ENCODE assay signal across 1 cellular context in genomic region chr17:30970757-30971567, GRCh38.
TF ChIP-seq lines count a peak whose summit lies in the region.

A gene with protein sequence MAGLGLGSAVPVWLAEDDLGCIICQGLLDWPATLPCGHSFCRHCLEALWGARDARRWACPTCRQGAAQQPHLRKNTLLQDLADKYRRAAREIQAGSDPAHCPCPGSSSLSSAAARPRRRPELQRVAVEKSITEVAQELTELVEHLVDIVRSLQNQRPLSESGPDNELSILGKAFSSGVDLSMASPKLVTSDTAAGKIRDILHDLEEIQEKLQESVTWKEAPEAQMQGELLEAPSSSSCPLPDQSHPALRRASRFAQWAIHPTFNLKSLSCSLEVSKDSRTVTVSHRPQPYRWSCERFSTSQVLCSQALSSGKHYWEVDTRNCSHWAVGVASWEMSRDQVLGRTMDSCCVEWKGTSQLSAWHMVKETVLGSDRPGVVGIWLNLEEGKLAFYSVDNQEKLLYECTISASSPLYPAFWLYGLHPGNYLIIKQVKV (plus strand): TSS chr17:30971039. CDS start chr17:30971074, 35 bp downstream.

TF ChIP-seq in HEK293, 187 proteins besides CTCF, POLR2A, EP300 and RAD21 (continued from another document and continues in another):
- TF ChIP-seq, protein P1, sequence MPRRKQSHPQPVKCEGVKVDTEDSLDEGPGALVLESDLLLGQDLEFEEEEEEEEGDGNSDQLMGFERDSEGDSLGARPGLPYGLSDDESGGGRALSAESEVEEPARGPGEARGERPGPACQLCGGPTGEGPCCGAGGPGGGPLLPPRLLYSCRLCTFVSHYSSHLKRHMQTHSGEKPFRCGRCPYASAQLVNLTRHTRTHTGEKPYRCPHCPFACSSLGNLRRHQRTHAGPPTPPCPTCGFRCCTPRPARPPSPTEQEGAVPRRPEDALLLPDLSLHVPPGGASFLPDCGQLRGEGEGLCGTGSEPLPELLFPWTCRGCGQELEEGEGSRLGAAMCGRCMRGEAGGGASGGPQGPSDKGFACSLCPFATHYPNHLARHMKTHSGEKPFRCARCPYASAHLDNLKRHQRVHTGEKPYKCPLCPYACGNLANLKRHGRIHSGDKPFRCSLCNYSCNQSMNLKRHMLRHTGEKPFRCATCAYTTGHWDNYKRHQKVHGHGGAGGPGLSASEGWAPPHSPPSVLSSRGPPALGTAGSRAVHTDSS (tag by site-specific recombination; IDR thresholded peaks at IDR 0.05) = peak; percentile 62
- TF ChIP-seq ZNF19 (tag by site-specific recombination; IDR thresholded peaks at IDR 0.05; ENCODE audit: low read depth) = no peak
- peak; percentile 33; the same call in 1 of the 2 replicates for TF ChIP-seq ZNF501 (tag by site-specific recombination; IDR thresholded peaks at IDR 0.05)
- TF ChIP-seq ZNF292 (tag by site-specific recombination; IDR thresholded peaks at IDR 0.05; ENCODE audit: borderline replicate concordance, low read depth) = no peak
- TF ChIP-seq ZNF112 (tag by site-specific recombination; IDR thresholded peaks at IDR 0.05) = no peak
- no peak for TF ChIP-seq ZNF202 (tag by site-specific recombination; IDR thresholded peaks at IDR 0.05; ENCODE audit: borderline replicate concordance)
- TF ChIP-seq BCL11A (tag by site-specific recombination; IDR thresholded peaks at IDR 0.05; ENCODE audit: low read depth) = no peak; the same call in 1 of the 2 replicates
- TF ChIP-seq ZNF514 (tag by site-specific recombination; IDR thresholded peaks at IDR 0.05) = no peak
- no peak for TF ChIP-seq MYNN (tag by site-specific recombination; IDR thresholded peaks at IDR 0.05; ENCODE audit: borderline replicate concordance)
- TF ChIP-seq, protein P2, sequence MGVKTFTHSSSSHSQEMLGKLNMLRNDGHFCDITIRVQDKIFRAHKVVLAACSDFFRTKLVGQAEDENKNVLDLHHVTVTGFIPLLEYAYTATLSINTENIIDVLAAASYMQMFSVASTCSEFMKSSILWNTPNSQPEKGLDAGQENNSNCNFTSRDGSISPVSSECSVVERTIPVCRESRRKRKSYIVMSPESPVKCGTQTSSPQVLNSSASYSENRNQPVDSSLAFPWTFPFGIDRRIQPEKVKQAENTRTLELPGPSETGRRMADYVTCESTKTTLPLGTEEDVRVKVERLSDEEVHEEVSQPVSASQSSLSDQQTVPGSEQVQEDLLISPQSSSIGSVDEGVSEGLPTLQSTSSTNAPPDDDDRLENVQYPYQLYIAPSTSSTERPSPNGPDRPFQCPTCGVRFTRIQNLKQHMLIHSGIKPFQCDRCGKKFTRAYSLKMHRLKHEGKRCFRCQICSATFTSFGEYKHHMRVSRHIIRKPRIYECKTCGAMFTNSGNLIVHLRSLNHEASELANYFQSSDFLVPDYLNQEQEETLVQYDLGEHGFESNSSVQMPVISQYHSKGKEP (tag by site-specific recombination; IDR thresholded peaks at IDR 0.05) = 0 out of 2 replicates have a peak, but pooled peaks have one; percentile 24
- TF ChIP-seq ZNF561 (tag by site-specific recombination; IDR thresholded peaks at IDR 0.05; ENCODE audit: borderline replicate concordance) = peak; percentile 54; the same call in 1 of the 2 replicates
- peak; percentile 58; the same call in 1 of the 2 replicates for TF ChIP-seq ZBTB20 (tag by site-specific recombination; IDR thresholded peaks at IDR 0.05)
- 0 out of 2 replicates have a peak, but pooled peaks have one; percentile 19 for TF ChIP-seq WT1 (tag by site-specific recombination; IDR thresholded peaks at IDR 0.05)
- peak; percentile 8; the same call in 1 of the 2 replicates for TF ChIP-seq GLIS1 (tag by site-specific recombination; IDR thresholded peaks at IDR 0.05)
- TF ChIP-seq, protein P3, sequence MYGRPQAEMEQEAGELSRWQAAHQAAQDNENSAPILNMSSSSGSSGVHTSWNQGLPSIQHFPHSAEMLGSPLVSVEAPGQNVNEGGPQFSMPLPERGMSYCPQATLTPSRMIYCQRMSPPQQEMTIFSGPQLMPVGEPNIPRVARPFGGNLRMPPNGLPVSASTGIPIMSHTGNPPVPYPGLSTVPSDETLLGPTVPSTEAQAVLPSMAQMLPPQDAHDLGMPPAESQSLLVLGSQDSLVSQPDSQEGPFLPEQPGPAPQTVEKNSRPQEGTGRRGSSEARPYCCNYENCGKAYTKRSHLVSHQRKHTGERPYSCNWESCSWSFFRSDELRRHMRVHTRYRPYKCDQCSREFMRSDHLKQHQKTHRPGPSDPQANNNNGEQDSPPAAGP (tag by site-specific recombination; IDR thresholded peaks at IDR 0.05) = no peak
- no peak for TF ChIP-seq ZNF776 (tag by site-specific recombination; IDR thresholded peaks at IDR 0.05; ENCODE audit: borderline replicate concordance)
- TF ChIP-seq ZNF610 (tag by site-specific recombination; IDR thresholded peaks at IDR 0.05; ENCODE audit: borderline replicate concordance) = no peak
- TF ChIP-seq, protein P4, sequence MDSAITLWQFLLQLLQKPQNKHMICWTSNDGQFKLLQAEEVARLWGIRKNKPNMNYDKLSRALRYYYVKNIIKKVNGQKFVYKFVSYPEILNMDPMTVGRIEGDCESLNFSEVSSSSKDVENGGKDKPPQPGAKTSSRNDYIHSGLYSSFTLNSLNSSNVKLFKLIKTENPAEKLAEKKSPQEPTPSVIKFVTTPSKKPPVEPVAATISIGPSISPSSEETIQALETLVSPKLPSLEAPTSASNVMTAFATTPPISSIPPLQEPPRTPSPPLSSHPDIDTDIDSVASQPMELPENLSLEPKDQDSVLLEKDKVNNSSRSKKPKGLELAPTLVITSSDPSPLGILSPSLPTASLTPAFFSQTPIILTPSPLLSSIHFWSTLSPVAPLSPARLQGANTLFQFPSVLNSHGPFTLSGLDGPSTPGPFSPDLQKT (IDR thresholded peaks at IDR 0.05; ENCODE audit: borderline replicate concordance, low read depth, low read length) = no peak
- TF ChIP-seq ZNF549 (tag by site-specific recombination; IDR thresholded peaks at IDR 0.05) = 0 out of 2 replicates have a peak, but pooled peaks have one; percentile 35
- TF ChIP-seq ZFP3 (tag by site-specific recombination; IDR thresholded peaks at IDR 0.05; ENCODE audit: low read depth) = no peak
- TF ChIP-seq ZNF221 (tag by site-specific recombination; IDR thresholded peaks at IDR 0.05; ENCODE audit: borderline replicate concordance) = no peak
- TF ChIP-seq ZSCAN30 (tag by site-specific recombination; IDR thresholded peaks at IDR 0.05) = peak; percentile 94
- no peak for TF ChIP-seq GFI1B (tag by site-specific recombination; IDR thresholded peaks at IDR 0.05)
- TF ChIP-seq ZNF175 (tag by site-specific recombination; IDR thresholded peaks at IDR 0.05) = no peak
- TF ChIP-seq RBAK (tag by site-specific recombination; IDR thresholded peaks at IDR 0.05) = no peak
- no peak for TF ChIP-seq ZNF146 (tag by site-specific recombination; IDR thresholded peaks at IDR 0.05)
- peak; percentile 36 for TF ChIP-seq SETDB1 (IDR thresholded peaks at IDR 0.05; ENCODE audit: insufficient read length, low read length)
- peak; percentile 77 for TF ChIP-seq ZNF366 (tag by site-specific recombination; conservative IDR thresholded peaks at IDR 0.05)
- TF ChIP-seq ZNF449 (tag by site-specific recombination; IDR thresholded peaks at IDR 0.05) = peak; percentile 92
- TF ChIP-seq, protein P5, sequence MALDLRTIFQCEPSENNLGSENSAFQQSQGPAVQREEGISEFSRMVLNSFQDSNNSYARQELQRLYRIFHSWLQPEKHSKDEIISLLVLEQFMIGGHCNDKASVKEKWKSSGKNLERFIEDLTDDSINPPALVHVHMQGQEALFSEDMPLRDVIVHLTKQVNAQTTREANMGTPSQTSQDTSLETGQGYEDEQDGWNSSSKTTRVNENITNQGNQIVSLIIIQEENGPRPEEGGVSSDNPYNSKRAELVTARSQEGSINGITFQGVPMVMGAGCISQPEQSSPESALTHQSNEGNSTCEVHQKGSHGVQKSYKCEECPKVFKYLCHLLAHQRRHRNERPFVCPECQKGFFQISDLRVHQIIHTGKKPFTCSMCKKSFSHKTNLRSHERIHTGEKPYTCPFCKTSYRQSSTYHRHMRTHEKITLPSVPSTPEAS (tag by site-specific recombination; IDR thresholded peaks at IDR 0.05) = no peak
- TF ChIP-seq KLF10 (tag by site-specific recombination; IDR thresholded peaks at IDR 0.05) = no peak
- TF ChIP-seq, protein P6, sequence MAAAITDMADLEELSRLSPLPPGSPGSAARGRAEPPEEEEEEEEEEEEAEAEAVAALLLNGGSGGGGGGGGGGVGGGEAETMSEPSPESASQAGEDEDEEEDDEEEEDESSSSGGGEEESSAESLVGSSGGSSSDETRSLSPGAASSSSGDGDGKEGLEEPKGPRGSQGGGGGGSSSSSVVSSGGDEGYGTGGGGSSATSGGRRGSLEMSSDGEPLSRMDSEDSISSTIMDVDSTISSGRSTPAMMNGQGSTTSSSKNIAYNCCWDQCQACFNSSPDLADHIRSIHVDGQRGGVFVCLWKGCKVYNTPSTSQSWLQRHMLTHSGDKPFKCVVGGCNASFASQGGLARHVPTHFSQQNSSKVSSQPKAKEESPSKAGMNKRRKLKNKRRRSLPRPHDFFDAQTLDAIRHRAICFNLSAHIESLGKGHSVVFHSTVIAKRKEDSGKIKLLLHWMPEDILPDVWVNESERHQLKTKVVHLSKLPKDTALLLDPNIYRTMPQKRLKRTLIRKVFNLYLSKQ (tag by site-specific recombination; IDR thresholded peaks at IDR 0.05; ENCODE audit: borderline replicate concordance) = no peak
- TF ChIP-seq ZNF394 (tag by site-specific recombination; IDR thresholded peaks at IDR 0.05; ENCODE audit: borderline replicate concordance) = no peak
- TF ChIP-seq ZNF423 (tag by site-specific recombination; IDR thresholded peaks at IDR 0.05) = no peak
- TF ChIP-seq ZNF335 (tag by site-specific recombination; conservative IDR thresholded peaks at IDR 0.05) = 0 out of 2 replicates have a peak, but pooled peaks have one; percentile 14
- no peak for TF ChIP-seq ZNF473 (tag by site-specific recombination; IDR thresholded peaks at IDR 0.05)
- TF ChIP-seq HOXC10 (CRISPR knock-in tag; IDR thresholded peaks at IDR 0.05) = no peak
- no peak for TF ChIP-seq ZNF350 (tag by site-specific recombination; IDR thresholded peaks at IDR 0.05)
- no peak for TF ChIP-seq ZNF768 (tag by site-specific recombination; IDR thresholded peaks at IDR 0.05)
- no peak for TF ChIP-seq ZNF138 (tag by site-specific recombination; IDR thresholded peaks at IDR 0.05; ENCODE audit: borderline replicate concordance)
- TF ChIP-seq ZNF24 (tag by site-specific recombination; IDR thresholded peaks at IDR 0.05) = no peak
- no peak for TF ChIP-seq ZNF341 (tag by site-specific recombination; IDR thresholded peaks at IDR 0.05; ENCODE audit: low read depth)
- peak; percentile 33; the same call in 1 of the 2 replicates for TF ChIP-seq YY1 (tag by site-specific recombination; IDR thresholded peaks at IDR 0.05)
- no peak for TF ChIP-seq ZNF529 (tag by site-specific recombination; IDR thresholded peaks at IDR 0.05; ENCODE audit: insufficient replicate concordance)
- TF ChIP-seq ZNF639 (tag by site-specific recombination; IDR thresholded peaks at IDR 0.05) = no peak
- 0 out of 2 replicates have a peak, but pooled peaks have one; percentile 21 for TF ChIP-seq SP7 (tag by site-specific recombination; IDR thresholded peaks at IDR 0.05)
- no peak for TF ChIP-seq PRDM10 (tag by site-specific recombination; IDR thresholded peaks at IDR 0.05)
- TF ChIP-seq ZNF274 (IDR thresholded peaks at IDR 0.05; ENCODE audit: low read length) = no peak
- no peak for TF ChIP-seq ZNF274 (tag by site-specific recombination; IDR thresholded peaks at IDR 0.05; ENCODE audit: borderline replicate concordance)
